ENCODE assay signal across 8 cellular contexts in the genomic region with DNA sequence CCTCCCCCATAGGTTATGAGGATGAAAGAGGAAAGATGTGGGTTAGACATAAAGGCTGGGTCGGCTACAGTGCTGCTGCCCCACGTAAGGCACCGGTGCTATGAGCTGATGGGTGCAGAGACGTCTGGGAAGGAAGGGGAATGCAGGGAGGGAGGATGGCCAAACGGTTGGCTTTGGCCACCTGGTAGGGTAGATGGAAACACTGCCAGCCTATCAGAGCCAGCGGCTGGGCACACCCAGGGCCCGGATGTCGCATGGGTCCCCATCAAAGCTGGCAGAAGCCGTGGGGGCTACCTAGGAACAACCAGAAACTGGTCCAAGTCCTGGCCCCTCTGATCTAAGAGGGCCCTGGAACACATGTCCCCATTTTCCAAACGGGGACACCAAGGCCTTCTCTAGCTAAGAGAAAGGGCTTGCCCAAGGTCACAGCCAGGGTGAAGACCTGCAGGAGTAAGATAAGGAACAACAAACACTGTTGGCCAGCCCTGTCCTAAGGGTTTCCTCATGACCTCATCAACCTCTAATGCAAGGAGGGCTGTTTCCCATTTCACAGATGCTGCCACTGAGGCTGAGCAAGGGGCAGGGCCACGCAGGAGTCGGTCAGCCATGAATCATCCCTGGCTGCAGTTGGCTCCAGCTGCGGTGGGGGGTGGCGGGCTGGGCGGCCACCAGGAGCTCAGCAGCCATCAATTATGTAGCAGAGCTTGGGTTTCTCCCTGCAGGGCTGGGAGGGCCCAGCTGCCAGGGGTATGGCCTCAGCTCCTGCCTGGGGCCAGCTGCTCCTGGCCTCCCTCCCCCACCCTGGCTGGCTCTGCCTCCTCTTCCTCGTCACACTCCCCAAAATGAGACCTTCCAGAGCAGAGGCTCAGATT. TPM values are rescaled to one million over a fixed set of nuclear protein-coding genes. Genes with fewer than 3 reads are reported as not detected.
DNase-seq lines count a peak whose midpoint lies in the region; ATAC-seq and TF ChIP-seq lines count a peak whose summit lies in the region.

No MANE protein-coding gene starts in this region.

- peaks cover 46% of the 10 kb centered on the region for H3K79me2 ChIP-seq in SK-N-SH (ENCODE audit: insufficient read depth)

- H2AFZ ChIP-seq in SK-N-SH (ENCODE audit: low read depth), result no peak overlapping the region

- POLR2A ChIA-PET in HEK293 (lab: Yijun Ruan, JAX) (interaction anchor here (0.6 to 2.0 kb wide), 8 partner anchors 9 to 89 kb away, joined by 3 to 7 read pairs (median 4); a partner anchor contains a TSS), SK-N-SH (lab: Yijun Ruan, JAX) (interaction anchor here (1.4 kb wide), 1 partner anchor 13 kb away, joined by 5 read pairs; a partner anchor contains a TSS)

- H3K27me3 ChIP-seq in SK-N-SH (ENCODE audit: insufficient read depth) (no peaks in the 10 kb centered on the region), gastroesophageal sphincter (no peaks in the 10 kb centered on the region), Peyer's patch (no peaks in the 10 kb centered on the region)

- TF ChIP-seq RAD21 in SK-N-SH (IDR thresholded peaks at IDR 0.05; ENCODE audit: low read length), result no peak

- DNase-seq in SK-N-SH (peak; percentile 71), SIG-M5 (lab: John Stamatoyannopoulos, UW) (no peak), Peyer's patch (no peak)
- no peak for DNase-seq in activated naive CD4-positive, alpha-beta T cell treated with anti-CD3 and anti-CD28 coated beads, Interleukin-2, amount 50 U/mL, for 16 hours

- no peaks in the 10 kb centered on the region for H3K9me2 ChIP-seq in SK-N-SH

- 70% methylated on average over 9 of the region's 16 CpGs for WGBS in SK-N-SH (ENCODE audit: low lambda C conversion rate)
- 58 to 82% methylated on average over 6 to 10 of the region's 16 CpGs for WGBS in gastroesophageal sphincter (ENCODE audit: low coverage in 1 of 2), 2 donors

- no peaks in the 10 kb centered on the region for H3K4me1 ChIP-seq in HEK293 (ENCODE audit: control insufficient read depth, insufficient read depth, low read length)
- peaks cover 15 to 31% of the 10 kb centered on the region in 2 experiments for H3K4me1 ChIP-seq in SK-N-SH (ENCODE audit: control insufficient read depth in 1 of 2, insufficient read depth in 2 of 2, low read depth in 1 of 2, low read length in 1 of 2)
- peaks cover 0 to 47% (median 20%) of the 10 kb centered on the region in 3 donors for H3K4me1 ChIP-seq in gastroesophageal sphincter
- peaks cover 0 to 41% (median 18%) of the 10 kb centered on the region in 4 donors for H3K4me1 ChIP-seq in Peyer's patch

- H4K20me1 ChIP-seq in SK-N-SH (ENCODE audit: insufficient read depth), result peaks cover 18% of the 10 kb centered on the region

- no peak for TF ChIP-seq POLR2A in gastroesophageal sphincter (IDR thresholded peaks at IDR 0.05)
- no peak for TF ChIP-seq POLR2A in Peyer's patch (IDR thresholded peaks at IDR 0.05)

- H3K9me3 Mint-ChIP-seq in stimulated activated memory B cell treated with anti-CD40 and anti-IgM and Interleukin-4, amounts not matched to agents 10 μg/mL and 1 μg/mL and 100 μg/mL, for 72 hours, result no peaks in the 10 kb centered on the region

- no peak overlapping the region for H3K4me3 Mint-ChIP-seq in stimulated activated memory B cell treated with anti-CD40 and anti-IgM and Interleukin-4, amounts not matched to agents 10 μg/mL and 1 μg/mL and 100 μg/mL, for 72 hours

- no peak overlapping the region for H3K4me3 ChIP-seq in HEK293 (ENCODE audit: low read depth, low read length)
- H3K4me3 ChIP-seq in SK-N-SH (ENCODE audit: low read depth in 2 of 2, low read length in 1 of 2), result no peak overlapping the region
- H3K4me3 ChIP-seq in gastroesophageal sphincter, result no peak overlapping the region
- no peak overlapping the region for H3K4me3 ChIP-seq in Peyer's patch

- TF ChIP-seq EP300 in SK-N-SH (IDR thresholded peaks at IDR 0.05; ENCODE audit: borderline replicate concordance in 1 of 2, low read depth in 1 of 2, low read length in 1 of 2) (no peak), gastroesophageal sphincter (IDR thresholded peaks at IDR 0.05) (no peak)

- peak overlapping the region; percentile 80 for H3K27ac Mint-ChIP-seq in stimulated activated memory B cell treated with anti-CD40 and anti-IgM and Interleukin-4, amounts not matched to agents 10 μg/mL and 1 μg/mL and 100 μg/mL, for 72 hours

- peaks cover 11% of the 10 kb centered on the region for H3K36me3 Mint-ChIP-seq in stimulated activated memory B cell treated with anti-CD40 and anti-IgM and Interleukin-4, amounts not matched to agents 10 μg/mL and 1 μg/mL and 100 μg/mL, for 72 hours

- no peaks in the 10 kb centered on the region for H3K27me3 Mint-ChIP-seq in stimulated activated memory B cell treated with anti-CD40 and anti-IgM and Interleukin-4, amounts not matched to agents 10 μg/mL and 1 μg/mL and 100 μg/mL, for 72 hours

- no peaks in the 10 kb centered on the region for H3F3A ChIP-seq in SK-N-SH (replicated peaks; ENCODE audit: insufficient read depth)

- H3K9me3 ChIP-seq in HEK293 (ENCODE audit: control insufficient read depth, insufficient read depth, low read depth, low read length), result no peaks in the 10 kb centered on the region
- H3K9me3 ChIP-seq in SK-N-SH, result no peaks in the 10 kb centered on the region
- no peaks in the 10 kb centered on the region for H3K9me3 ChIP-seq in gastroesophageal sphincter
- H3K9me3 ChIP-seq in Peyer's patch, result no peaks in the 10 kb centered on the region

- H3K27ac ChIP-seq in HEK293 (ENCODE audit: extremely low read depth, low read depth, low read length) (no peak overlapping the region), SK-N-SH (ENCODE audit: low read depth in 2 of 2, low read length in 1 of 2) (peak overlapping the region in 1 of 2 experiments; percentile 8; a peak in 2 of 4 replicates), gastroesophageal sphincter (peak overlapping the region in 3 of 4 donors; percentile 26 to 68 (median 57)), Peyer's patch (peak overlapping the region in 1 of 4 donors; percentile 46)

- CTCF ChIA-PET in HEK293 (lab: Yijun Ruan, JAX) (interaction anchor here (0.6 to 4.0 kb wide), 4 partner anchors 17 to 99 kb away, joined by 3 to 31 read pairs (median 3); no protein-coding TSS in a partner anchor), SK-N-SH (lab: Yijun Ruan, JAX) (interaction anchor here (0.9 to 2.3 kb wide), 6 partner anchors 9 to 20 kb away, joined by 3 to 8 read pairs (median 4); no protein-coding TSS in a partner anchor)

- no peak overlapping the region for H3K4me2 ChIP-seq in SK-N-SH

- H3K36me3 ChIP-seq in HEK293 (ENCODE audit: control insufficient read depth in 2 of 2, insufficient read depth in 1 of 2, low read length in 2 of 2) (peaks cover 4 to 6% of the 10 kb centered on the region in 2 experiments; a peak in 2 of 3 replicates), SK-N-SH (replicated peaks in 1 of 2; ENCODE audit: control insufficient read depth in 1 of 2, insufficient read depth in 2 of 2, low read length in 1 of 2) (no peaks in the 10 kb centered on the region), gastroesophageal sphincter (peaks cover 0 to 28% of the 10 kb centered on the region in 2 donors), Peyer's patch (peaks cover 0 to 6% (median 0%) of the 10 kb centered on the region in 3 donors)

- no peak overlapping the region for H3K9ac ChIP-seq in SK-N-SH

- H3K4me1 Mint-ChIP-seq in stimulated activated memory B cell treated with anti-CD40 and anti-IgM and Interleukin-4, amounts not matched to agents 10 μg/mL and 1 μg/mL and 100 μg/mL, for 72 hours, result peaks cover 44% of the 10 kb centered on the region

- TF ChIP-seq CTCF in HEK293 (tag by site-specific recombination; IDR thresholded peaks at IDR 0.05) (no peak), SK-N-SH (IDR thresholded peaks at IDR 0.05) (no peak), gastroesophageal sphincter (IDR thresholded peaks at IDR 0.05) (no peak), Peyer's patch (IDR thresholded peaks at IDR 0.05) (no peak)

- ATAC-seq in gastroesophageal sphincter (peak; percentile 42), HG02759 (IDR thresholded peaks at IDR 0.05; ENCODE audit: unreplicated experiment) (no peak)
- ATAC-seq in stimulated activated memory B cell treated with anti-CD40 and anti-IgM and Interleukin-4, amounts not matched to agents 10 μg/mL and 1 μg/mL and 100 μg/mL, for 72 hours, result no peak

TF ChIP-seq in HEK293, 187 proteins besides CTCF, POLR2A, EP300 and RAD21 (continues in another document):
- peak; percentile 89 for TF ChIP-seq GLIS2 (tag by site-specific recombination; IDR thresholded peaks at IDR 0.05)

TF ChIP-seq in SK-N-SH, 30 proteins besides CTCF, POLR2A, EP300 and RAD21 (continues in another document):
- no peak for TF ChIP-seq EZH2phosphoT487 (IDR thresholded peaks at IDR 0.05; ENCODE audit: borderline replicate concordance, low read depth)
- no peak for TF ChIP-seq TAF1 (IDR thresholded peaks at IDR 0.05; ENCODE audit: borderline replicate concordance, low read depth, low read length)
- no peak for TF ChIP-seq GATA2 (CRISPR knock-in tag; IDR thresholded peaks at IDR 0.05)
- no peak for TF ChIP-seq RFX5 (IDR thresholded peaks at IDR 0.05; ENCODE audit: low read length)
- peak; percentile 49; the same call in 1 of the 2 replicates for TF ChIP-seq TCF12 (IDR thresholded peaks at IDR 0.05)
- TF ChIP-seq RXRA (IDR thresholded peaks at IDR 0.05; ENCODE audit: borderline replicate concordance, low read depth), result no peak
- no peak for TF ChIP-seq SMC3 (IDR thresholded peaks at IDR 0.05; ENCODE audit: low read depth, low read length)
- no peak for TF ChIP-seq YY1 (IDR thresholded peaks at IDR 0.05; ENCODE audit: low read depth)
- TF ChIP-seq JUND (IDR thresholded peaks at IDR 0.05), result no peak; the same call in 1 of the 2 replicates

RNA-seq across cellular contexts. Expression of a gene that starts 4.9 kb away (rescaled TPM):
- polyA plus RNA-seq in SK-N-SH (2012; rRNA removed), result 94.4 and 111 TPM in 2 replicates
- 24.8 and 39.7 TPM in 2 replicates for polyA plus RNA-seq in SK-N-SH (2012; cell fraction: cytosol; rRNA removed)
- 624 and 677 TPM in 2 replicates for polyA plus RNA-seq in SK-N-SH (2012; cell fraction: nucleus; rRNA removed)
- total RNA-seq in gastroesophageal sphincter (100 to 1,000 TPM in 1 of 4 donors, 10 to 100 TPM in 3; 80.3 to 123 (median 83.6) TPM), Peyer's patch (100 to 1,000 TPM; 156 to 218 (median 183) TPM)

RNA-seq across cellular contexts. Expression of a gene that starts 13.2 kb away (rescaled TPM):
- 21.2 and 26.4 TPM in 2 replicates for polyA plus RNA-seq in SK-N-SH (2012; rRNA removed)
- 6.0 and 9.9 TPM in 2 replicates for polyA plus RNA-seq in SK-N-SH (2012; cell fraction: cytosol; rRNA removed)
- 104 and 119 TPM in 2 replicates for polyA plus RNA-seq in SK-N-SH (2012; cell fraction: nucleus; rRNA removed)
- total RNA-seq in gastroesophageal sphincter (10 to 100 TPM; 16.2 to 38.3 (median 24.6) TPM), Peyer's patch (100 to 1,000 TPM in 3 of 4 donors, 10 to 100 TPM in 1; 68.5 to 174 (median 125) TPM)

RNA-seq across cellular contexts. Expression of a gene that starts 57.6 kb away (rescaled TPM):
- 19.9 and 20.4 TPM in 2 replicates for polyA plus RNA-seq in SK-N-SH (2012; rRNA removed)
- polyA plus RNA-seq in SK-N-SH (2012; cell fraction: cytosol; rRNA removed), result 11.7 and 17.0 TPM in 2 replicates
- 20.2 and 29.0 TPM in 2 replicates for polyA plus RNA-seq in SK-N-SH (2012; cell fraction: nucleus; rRNA removed)
- 1 to 10 TPM; 2.7 to 6.2 (median 6.0) TPM for total RNA-seq in gastroesophageal sphincter
- 10 to 100 TPM in 3 of 4 donors, not detected in 1; 37.6 to 53.9 (median 46.1) TPM for total RNA-seq in Peyer's patch
